ENCODE assay signal across 17 cellular contexts in genomic region chr5:157137691-157138090, GRCh38. TPM values are rescaled to one million over a fixed set of nuclear protein-coding genes. Genes with fewer than 3 reads are reported as not detected.
DNase-seq lines count a peak whose midpoint lies in the region; ATAC-seq and TF ChIP-seq lines count a peak whose summit lies in the region.
"Had no signal": no experiment of that assay in that cellular context is flagged by ENCODE, and none has a peak within 500 bp of the region (broad histone marks: within the 10 kb centered on the region; RNA-seq: fewer than 3 reads in every experiment).

No MANE protein-coding gene starts in this region.

- no peak for TF ChIP-seq POLR2A in breast epithelium (IDR thresholded peaks at IDR 0.05)

- intact Hi-C loops in MCF 10A (cut with micrococcal nuclease): loop anchor here (10.0 kb wide), 1 partner anchor 743 kb away; no protein-coding TSS in a partner anchor
- intact Hi-C loops in breast epithelium (cut with DNase I; ENCODE audit: low total_unique reads): no loop called here

- H3K4me3 ChIP-seq in breast epithelium (no peak overlapping the region), epithelial cell of esophagus (ENCODE audit: low read length) (no peak overlapping the region)
- H3K4me3 ChIP-seq: A549 had no signal

- H3K36me3 ChIP-seq in breast epithelium: no peaks in the 10 kb centered on the region

- H3K27ac ChIP-seq in breast epithelium: no peak overlapping the region
- H3K27ac ChIP-seq: A549 had no signal

- no peak for TF ChIP-seq CTCF in MCF 10A (IDR thresholded peaks at IDR 0.05; ENCODE audit: unreplicated experiment)
- TF ChIP-seq CTCF in breast epithelium (IDR thresholded peaks at IDR 0.05): no peak
- TF ChIP-seq CTCF in epithelial cell of esophagus (IDR thresholded peaks at IDR 0.05; ENCODE audit: insufficient read depth, low read depth, low read length, missing control alignments): no peak

- DNase-seq in MCF 10A (ENCODE audit: unreplicated experiment) (peak; percentile 65), breast epithelium (ENCODE audit: low spot score in 2 of 2) (no peak), epithelial cell of esophagus (ENCODE audit: low read depth) (peak; percentile 28), middle frontal gyrus (ENCODE audit: extremely low spot score, low spot score) (peak; percentile 14), NCI-H2029 (lab: John Stamatoyannopoulos, UW) (no peak), NCI-H1930 (lab: John Stamatoyannopoulos, UW) (no peak)
- DNase-seq: AML-193, H9, MM.1S, NCI-H1092 treated with DMSO at 0.1 percent for 48 hours, NCI-H2107, NCI-H69, Right ventricle myocardium superior had no signal

- no TSS peak for BruUV-seq in MCF 10A (replicated peaks; lab: Mats Ljungman, UMichigan)

- H3K9me3 Mint-ChIP-seq in MCF 10A (ENCODE audit: unreplicated experiment): no peaks in the 10 kb centered on the region
- H3K9me3 Mint-ChIP-seq: H9 had no signal

- no peaks in the 10 kb centered on the region for H3K27me3 Mint-ChIP-seq in MCF 10A (ENCODE audit: insufficient read depth, unreplicated experiment)

- POLR2A ChIA-PET in MCF 10A (lab: Yijun Ruan, JAX): interaction anchor here (0.6 kb wide), 1 partner anchor 1062 kb away, joined by 3 read pairs; no protein-coding TSS in a partner anchor

- H3K9me3 ChIP-seq in breast epithelium: no peaks in the 10 kb centered on the region
- H3K9me3 ChIP-seq: A549 had no signal

- no peaks in the 10 kb centered on the region for H3K27me3 ChIP-seq in breast epithelium

- H3K4me1 ChIP-seq in breast epithelium: no peaks in the 10 kb centered on the region

- peaks cover 7% of the 10 kb centered on the region for H3K4me1 Mint-ChIP-seq in MCF 10A (ENCODE audit: insufficient read depth, unreplicated experiment)

- no peak for ATAC-seq in HG03039 (IDR thresholded peaks at IDR 0.05; ENCODE audit: unreplicated experiment)
- ATAC-seq: A549 had no signal

- CTCF ChIA-PET in MCF 10A (lab: Yijun Ruan, JAX): interaction anchor here (0.6 to 3.0 kb wide), 4 partner anchors 11 to 1897 kb away, joined by 3 to 16 read pairs (median 4); no protein-coding TSS in a partner anchor

- H3K36me3 Mint-ChIP-seq in MCF 10A (ENCODE audit: insufficient read depth, unreplicated experiment): peaks cover 37% of the 10 kb centered on the region

- H3K4me3 Mint-ChIP-seq in MCF 10A (ENCODE audit: unreplicated experiment): no peak overlapping the region
- H3K4me3 Mint-ChIP-seq: CD14-positive monocyte, H9 had no signal

- no peak overlapping the region for H3K27ac Mint-ChIP-seq in MCF 10A (ENCODE audit: low read depth, unreplicated experiment)

RNA-seq across cellular contexts. Expression of gene MED7, which starts 5.0 kb away (rescaled TPM):
- total RNA-seq in MCF 10A (2022) (14.7 and 16.9 TPM in 2 replicates), breast epithelium (10 to 100 TPM; 12.2 to 15.5 (median 14.4) TPM)

RNA-seq across cellular contexts. Expression of gene GARIN3, which starts 28.4 kb away (rescaled TPM):
- total RNA-seq in MCF 10A (2022) (not detected in 2 replicates), breast epithelium (not detected)
- total RNA-seq: H9, HT-29, Right ventricle myocardium superior had no signal

RNA-seq across cellular contexts. Expression of gene HAVCR2, which starts 28.8 kb away (rescaled TPM):
- 0.17 TPM in 1 of 2 replicates, not detected in the other for total RNA-seq in MCF 10A (2022)
- total RNA-seq in breast epithelium: 10 to 100 TPM; 10.8 to 26.6 (median 13.3) TPM
- total RNA-seq: H9, HT-29 had no signal

RNA-seq across cellular contexts. Expression of gene ITK, which starts 42.9 kb away (rescaled TPM):
- total RNA-seq in MCF 10A (2022): not detected in 2 replicates
- 1 to 10 TPM; 3.3 to 4.4 (median 3.4) TPM for total RNA-seq in breast epithelium
- total RNA-seq: HT-29 had no signal

Comparison
In these comparisons a context has a peak if more than half of its experiments do, and no peak if none do; other contexts are left out.
1. DNase-seq: peak in MCF 10A (single experiment), epithelial cell of esophagus (single experiment) and middle frontal gyrus (single experiment); none in breast epithelium (0 of 2), NCI-H2029 (single experiment) and NCI-H1930 (0 of 2).
2. RNA of gene HAVCR2, which starts 28.8 kb away (total RNA-seq): 10.8 to 26.6 TPM in breast epithelium; 0.17 TPM in MCF 10A; every median in the first group is over 10 times any median in the second.